In genomic region chr12:61538951-61539350, GRCh38 we compare ENCODE assay signal across 1 cellular context.
TF ChIP-seq lines count a peak whose summit lies in the region.

No MANE protein-coding gene starts in this region.

TF ChIP-seq in WTC11, 78 proteins besides CTCF, POLR2A, EP300 and RAD21 (continued from another document):
- TF ChIP-seq ATF6 (CRISPR knock-in tag; IDR thresholded peaks at IDR 0.05) (no peak), MAX (CRISPR knock-in tag; IDR thresholded peaks at IDR 0.05) (no peak), NR2C2 (CRISPR knock-in tag; IDR thresholded peaks at IDR 0.05) (no peak), ZNF219 (CRISPR knock-in tag; IDR thresholded peaks at IDR 0.05; ENCODE audit: borderline replicate concordance) (no peak), SOX15 (CRISPR knock-in tag; IDR thresholded peaks at IDR 0.05) (no peak), JUN (CRISPR knock-in tag; IDR thresholded peaks at IDR 0.05) (no peak), GABPB1 (CRISPR knock-in tag; IDR thresholded peaks at IDR 0.05) (no peak), SP1 (CRISPR knock-in tag; conservative IDR thresholded peaks at IDR 0.05) (no peak), RORB (CRISPR knock-in tag; IDR thresholded peaks at IDR 0.05) (no peak)
